1 cellular context compared by ENCODE assay signal in the genomic region with DNA sequence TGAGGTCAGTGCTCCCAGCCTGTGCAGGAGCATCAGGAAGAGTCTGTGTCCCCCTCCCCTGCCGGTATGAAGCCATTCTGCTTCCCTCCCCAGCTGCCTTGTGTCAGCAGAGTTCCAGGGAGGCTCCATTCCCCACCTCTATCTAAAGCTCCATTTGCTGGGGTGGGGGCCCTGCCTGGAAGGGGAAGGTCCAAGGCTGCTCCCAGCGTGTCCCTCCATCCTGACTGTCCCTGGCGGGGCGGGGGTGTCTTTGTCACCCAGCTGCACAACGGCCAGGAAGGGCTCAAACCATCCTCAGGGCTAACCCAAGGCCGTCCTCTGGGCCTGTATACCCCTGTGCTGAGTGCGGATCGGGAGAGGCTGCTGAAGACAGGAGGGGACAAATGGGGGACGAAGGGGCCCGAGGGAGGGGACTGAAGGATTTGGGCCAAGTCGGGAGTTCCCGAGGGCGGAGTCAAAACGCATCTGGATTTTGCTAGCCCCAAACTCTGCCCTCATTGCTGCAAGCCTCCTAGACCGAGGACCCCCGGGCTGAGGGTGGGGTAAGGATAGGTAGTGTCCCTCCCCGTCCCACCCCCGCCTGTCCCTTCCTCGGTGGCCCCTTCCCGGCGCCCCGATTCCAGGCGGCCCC.
TF ChIP-seq lines count a peak whose summit lies in the region.

No MANE protein-coding gene starts in this region.

TF ChIP-seq in HepG2, 621 proteins besides CTCF, POLR2A, EP300 and RAD21:
- TF ChIP-seq, protein P1, sequence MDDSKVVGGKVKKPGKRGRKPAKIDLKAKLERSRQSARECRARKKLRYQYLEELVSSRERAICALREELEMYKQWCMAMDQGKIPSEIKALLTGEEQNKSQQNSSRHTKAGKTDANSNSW (CRISPR knock-in tag; IDR thresholded peaks at IDR 0.05; ENCODE audit: borderline replicate concordance) = no peak
- TF ChIP-seq SATB2 (CRISPR knock-in tag; IDR thresholded peaks at IDR 0.05) (no peak), GFI1 (CRISPR knock-in tag; IDR thresholded peaks at IDR 0.05; ENCODE audit: borderline replicate concordance) (no peak), KLF12 (CRISPR knock-in tag; IDR thresholded peaks at IDR 0.05; ENCODE audit: borderline replicate concordance) (no peak), KDM5A (IDR thresholded peaks at IDR 0.05; ENCODE audit: borderline replicate concordance, low read length) (no peak), YEATS2 (CRISPR knock-in tag; IDR thresholded peaks at IDR 0.05; ENCODE audit: borderline replicate concordance) (no peak), ZNF3 (CRISPR knock-in tag; IDR thresholded peaks at IDR 0.05) (no peak), ZNF83 (CRISPR knock-in tag; IDR thresholded peaks at IDR 0.05; ENCODE audit: borderline replicate concordance) (no peak)
- TF ChIP-seq, protein P2, sequence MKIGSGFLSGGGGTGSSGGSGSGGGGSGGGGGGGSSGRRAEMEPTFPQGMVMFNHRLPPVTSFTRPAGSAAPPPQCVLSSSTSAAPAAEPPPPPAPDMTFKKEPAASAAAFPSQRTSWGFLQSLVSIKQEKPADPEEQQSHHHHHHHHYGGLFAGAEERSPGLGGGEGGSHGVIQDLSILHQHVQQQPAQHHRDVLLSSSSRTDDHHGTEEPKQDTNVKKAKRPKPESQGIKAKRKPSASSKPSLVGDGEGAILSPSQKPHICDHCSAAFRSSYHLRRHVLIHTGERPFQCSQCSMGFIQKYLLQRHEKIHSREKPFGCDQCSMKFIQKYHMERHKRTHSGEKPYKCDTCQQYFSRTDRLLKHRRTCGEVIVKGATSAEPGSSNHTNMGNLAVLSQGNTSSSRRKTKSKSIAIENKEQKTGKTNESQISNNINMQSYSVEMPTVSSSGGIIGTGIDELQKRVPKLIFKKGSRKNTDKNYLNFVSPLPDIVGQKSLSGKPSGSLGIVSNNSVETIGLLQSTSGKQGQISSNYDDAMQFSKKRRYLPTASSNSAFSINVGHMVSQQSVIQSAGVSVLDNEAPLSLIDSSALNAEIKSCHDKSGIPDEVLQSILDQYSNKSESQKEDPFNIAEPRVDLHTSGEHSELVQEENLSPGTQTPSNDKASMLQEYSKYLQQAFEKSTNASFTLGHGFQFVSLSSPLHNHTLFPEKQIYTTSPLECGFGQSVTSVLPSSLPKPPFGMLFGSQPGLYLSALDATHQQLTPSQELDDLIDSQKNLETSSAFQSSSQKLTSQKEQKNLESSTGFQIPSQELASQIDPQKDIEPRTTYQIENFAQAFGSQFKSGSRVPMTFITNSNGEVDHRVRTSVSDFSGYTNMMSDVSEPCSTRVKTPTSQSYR (CRISPR knock-in tag; IDR thresholded peaks at IDR 0.05; ENCODE audit: borderline replicate concordance) = no peak
- TF ChIP-seq, protein P3, sequence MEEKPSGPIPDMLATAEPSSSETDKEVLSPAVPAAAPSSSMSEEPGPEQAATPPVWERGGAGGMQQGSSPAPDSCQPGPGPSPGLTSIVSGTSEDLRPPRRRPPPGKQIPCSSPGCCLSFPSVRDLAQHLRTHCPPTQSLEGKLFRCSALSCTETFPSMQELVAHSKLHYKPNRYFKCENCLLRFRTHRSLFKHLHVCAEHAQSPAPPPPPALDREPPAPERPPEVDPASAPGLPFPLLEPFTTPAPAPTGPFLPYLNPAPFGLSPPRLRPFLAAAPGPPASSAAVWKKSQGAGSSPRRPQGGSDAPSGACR (CRISPR knock-in tag; IDR thresholded peaks at IDR 0.05) = no peak
- TF ChIP-seq, protein P4, sequence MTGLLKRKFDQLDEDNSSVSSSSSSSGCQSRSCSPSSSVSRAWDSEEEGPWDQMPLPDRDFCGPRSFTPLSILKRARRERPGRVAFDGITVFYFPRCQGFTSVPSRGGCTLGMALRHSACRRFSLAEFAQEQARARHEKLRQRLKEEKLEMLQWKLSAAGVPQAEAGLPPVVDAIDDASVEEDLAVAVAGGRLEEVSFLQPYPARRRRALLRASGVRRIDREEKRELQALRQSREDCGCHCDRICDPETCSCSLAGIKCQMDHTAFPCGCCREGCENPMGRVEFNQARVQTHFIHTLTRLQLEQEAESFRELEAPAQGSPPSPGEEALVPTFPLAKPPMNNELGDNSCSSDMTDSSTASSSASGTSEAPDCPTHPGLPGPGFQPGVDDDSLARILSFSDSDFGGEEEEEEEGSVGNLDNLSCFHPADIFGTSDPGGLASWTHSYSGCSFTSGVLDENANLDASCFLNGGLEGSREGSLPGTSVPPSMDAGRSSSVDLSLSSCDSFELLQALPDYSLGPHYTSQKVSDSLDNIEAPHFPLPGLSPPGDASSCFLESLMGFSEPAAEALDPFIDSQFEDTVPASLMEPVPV (CRISPR knock-in tag; IDR thresholded peaks at IDR 0.05) = no peak
